Comparison of ENCODE assay signal across 13 cellular contexts in genomic region chr9:113399646-113400200, GRCh38. TPM values are rescaled to one million over a fixed set of nuclear protein-coding genes. Genes with fewer than 3 reads are reported as not detected.
A peak's percentile ranks its signal among the peaks of the same experiment; 100 is the strongest.
DNase-seq lines count a peak whose midpoint lies in the region; ATAC-seq, FAIRE-seq and TF ChIP-seq lines count a peak whose summit lies in the region.
"Had no signal": no experiment of that assay in that cellular context is flagged by ENCODE, and none has a peak within 500 bp of the region (broad histone marks: within the 10 kb centered on the region; RNA-seq: fewer than 3 reads in every experiment).

No MANE protein-coding gene starts in this region.

- no peaks in the 10 kb centered on the region for H3K9me3 ChIP-seq in kidney (ENCODE audit: control insufficient read depth in 1 of 2, low read length in 2 of 2)
- H3K9me3 ChIP-seq: SJSA1, thoracic aorta had no signal

- FAIRE-seq in kidney (lab: Jason Lieb, UNC) = no peak

- H3K4me3 ChIP-seq in kidney (ENCODE audit: low read length in 2 of 2) = peak overlapping the region; percentile 80 to 81

- DNase-seq in activated T-cell treated with anti-CD3 and anti-CD28 coated beads, Interleukin-2, amount 50 U/mL, for 4 hours = no peak
- DNase-seq in activated T-cell treated with anti-CD3 and anti-CD28 coated beads for 4 hours (no peak), kidney (no peak), NCI-H1436 treated with DMSO at 0.1 percent for 48 hours (lab: John Stamatoyannopoulos, UW) (no peak), SKM-1 treated with dmso at 0.1 percent for 144 hours (lab: John Stamatoyannopoulos, UW; ENCODE audit: unreplicated experiment) (no peak)
- DNase-seq in activated CD4-positive, alpha-beta memory T cell treated with anti-CD3 and anti-CD28 coated beads for 36 hours = no peak
- DNase-seq in stimulated activated effector memory CD8-positive, alpha-beta T cell treated with anti-CD3 and anti-CD28 coated beads, Interleukin-12 subunit alpha, Interleukin-12 subunit beta, amount 100 ng/mL, for 72 hours (ENCODE audit: low spot score in 2 of 2) = no peak
- DNase-seq: head of caudate nucleus; NCI-H1092 treated with DMSO at 0.1 percent for 48 hours; stimulated activated CD4-positive, alpha-beta T cell treated with anti-CD3 and anti-CD28 coated beads, Interleukin-12 subunit alpha, Interleukin-12 subunit beta, amount 100 ng/mL, for 4 hours had no signal

- peak overlapping the region in 1 of 2 donors; percentile 13 for H3K9ac ChIP-seq in kidney (ENCODE audit: low read length in 2 of 2)

- H3K27me3 Mint-ChIP-seq in activated T-cell treated with anti-CD3 and anti-CD28 coated beads, Interleukin-2, amount 50 U/mL, for 4 hours (ENCODE audit: low read depth) = no peaks in the 10 kb centered on the region
- H3K27me3 Mint-ChIP-seq in activated CD4-positive, alpha-beta memory T cell treated with anti-CD3 and anti-CD28 coated beads for 36 hours = no peaks in the 10 kb centered on the region

- H3K4me1 Mint-ChIP-seq in activated T-cell treated with anti-CD3 and anti-CD28 coated beads, Interleukin-2, amount 50 U/mL, for 4 hours (ENCODE audit: low read depth) = peaks cover 23% of the 10 kb centered on the region
- H3K4me1 Mint-ChIP-seq in activated CD4-positive, alpha-beta memory T cell treated with anti-CD3 and anti-CD28 coated beads for 36 hours (ENCODE audit: low read depth) = peaks cover 19% of the 10 kb centered on the region
- peaks cover 20% of the 10 kb centered on the region for H3K4me1 Mint-ChIP-seq in stimulated activated effector memory CD8-positive, alpha-beta T cell treated with anti-CD3 and anti-CD28 coated beads, Interleukin-12 subunit alpha, Interleukin-12 subunit beta, amount 100 ng/mL, for 72 hours

- peak overlapping the region; percentile 8 to 16 for H3K27ac ChIP-seq in kidney (ENCODE audit: low read depth in 2 of 2, low read length in 2 of 2)
- H3K27ac ChIP-seq: SJSA1 had no signal

- peaks cover 3% of the 10 kb centered on the region for H3K36me3 Mint-ChIP-seq in activated T-cell treated with anti-CD3 and anti-CD28 coated beads, Interleukin-2, amount 50 U/mL, for 4 hours (ENCODE audit: insufficient read depth)
- H3K36me3 Mint-ChIP-seq in activated CD4-positive, alpha-beta memory T cell treated with anti-CD3 and anti-CD28 coated beads for 36 hours = no peaks in the 10 kb centered on the region
- peaks cover under 1% of the 10 kb centered on the region for H3K36me3 Mint-ChIP-seq in stimulated activated effector memory CD8-positive, alpha-beta T cell treated with anti-CD3 and anti-CD28 coated beads, Interleukin-12 subunit alpha, Interleukin-12 subunit beta, amount 100 ng/mL, for 72 hours

- H3K27ac Mint-ChIP-seq in activated CD4-positive, alpha-beta memory T cell treated with anti-CD3 and anti-CD28 coated beads for 36 hours = no peak overlapping the region
- H3K27ac Mint-ChIP-seq in stimulated activated effector memory CD8-positive, alpha-beta T cell treated with anti-CD3 and anti-CD28 coated beads, Interleukin-12 subunit alpha, Interleukin-12 subunit beta, amount 100 ng/mL, for 72 hours = peak overlapping the region; percentile 63

- H3K9me3 Mint-ChIP-seq in activated T-cell treated with anti-CD3 and anti-CD28 coated beads, Interleukin-2, amount 50 U/mL, for 4 hours = no peaks in the 10 kb centered on the region
- H3K9me3 Mint-ChIP-seq in activated CD4-positive, alpha-beta memory T cell treated with anti-CD3 and anti-CD28 coated beads for 36 hours = no peaks in the 10 kb centered on the region
- H3K9me3 Mint-ChIP-seq in stimulated activated effector memory CD8-positive, alpha-beta T cell treated with anti-CD3 and anti-CD28 coated beads, Interleukin-12 subunit alpha, Interleukin-12 subunit beta, amount 100 ng/mL, for 72 hours = no peaks in the 10 kb centered on the region

- intact Hi-C loops in activated CD4-positive, alpha-beta memory T cell treated with anti-CD3 and anti-CD28 coated beads for 36 hours (cut with micrococcal nuclease) = loop anchor here (2.0 to 5.0 kb wide), 2 partner anchors 179 to 247 kb away; partner anchors contain the start of genes FKBP15, SLC31A1 and SLC31A2
- intact Hi-C loops in kidney (cut with DNase I) = no loop called here

- CTCF ChIA-PET in activated CD4-positive, alpha-beta memory T cell treated with anti-CD3 and anti-CD28 coated beads for 36 hours (lab: Charles Lee) = interaction anchor here (0.8 to 6.7 kb wide), 6 partner anchors 13 to 257 kb away, joined by 3 to 81 read pairs (median 4); partner anchors contain the start of genes CDC26, HDHD3 and PRPF4

- no peak for TF ChIP-seq CTCF in kidney (IDR thresholded peaks at IDR 0.05; ENCODE audit: borderline replicate concordance, extremely low read depth, insufficient read depth)

- POLR2A ChIA-PET in activated CD4-positive, alpha-beta memory T cell treated with anti-CD3 and anti-CD28 coated beads for 36 hours (lab: Charles Lee) = interaction anchor here (2.4 kb wide), 1 partner anchor 10 kb away, joined by 18 read pairs; the partner anchor contains the start of genes C9orf43 and POLE3

- H3K4me3 Mint-ChIP-seq in activated T-cell treated with anti-CD3 and anti-CD28 coated beads, Interleukin-2, amount 50 U/mL, for 4 hours = peak overlapping the region; percentile 89
- H3K4me3 Mint-ChIP-seq in activated CD4-positive, alpha-beta memory T cell treated with anti-CD3 and anti-CD28 coated beads for 36 hours = peak overlapping the region; percentile 66
- H3K4me3 Mint-ChIP-seq in stimulated activated effector memory CD8-positive, alpha-beta T cell treated with anti-CD3 and anti-CD28 coated beads, Interleukin-12 subunit alpha, Interleukin-12 subunit beta, amount 100 ng/mL, for 72 hours = peak overlapping the region; percentile 84

- H3K36me3 ChIP-seq in kidney (ENCODE audit: control insufficient read depth in 1 of 2, insufficient read depth in 2 of 2, low read length in 2 of 2) = no peaks in the 10 kb centered on the region
- H3K36me3 ChIP-seq: SJSA1, thoracic aorta had no signal

- no peak for ATAC-seq in activated T-cell treated with anti-CD3 and anti-CD28 coated beads, Interleukin-2, amount 50 U/mL, for 4 hours
- ATAC-seq in stimulated activated effector memory CD8-positive, alpha-beta T cell treated with anti-CD3 and anti-CD28 coated beads, Interleukin-12 subunit alpha, Interleukin-12 subunit beta, amount 100 ng/mL, for 72 hours = no peak
- ATAC-seq in GM19467 (IDR thresholded peaks at IDR 0.05; ENCODE audit: unreplicated experiment) = no peak

- peaks cover 10 to 17% of the 10 kb centered on the region in 2 donors for H3K4me1 ChIP-seq in kidney (ENCODE audit: control insufficient read depth in 1 of 2, insufficient read depth in 1 of 2, low read depth in 1 of 2, low read length in 2 of 2)

RNA-seq across cellular contexts. Expression of gene ALAD, which starts 1.4 kb away (rescaled TPM):
- total RNA-seq in activated T-cell treated with anti-CD3 and anti-CD28 coated beads, Interleukin-2, amount 50 U/mL, for 4 hours = 10 to 100 TPM; 17.9 to 18.4 (median 18.2) TPM
- 10 to 100 TPM; 21.4 to 22.9 TPM for total RNA-seq in activated CD4-positive, alpha-beta memory T cell treated with anti-CD3 and anti-CD28 coated beads for 36 hours
- 35.4 TPM for total RNA-seq in kidney
- polyA plus RNA-seq in kidney (ENCODE audit: insufficient read depth, low read depth, low replicate concordance) = 64.1 TPM

RNA-seq across cellular contexts. Expression of gene POLE3, which starts 10.8 kb away (rescaled TPM):
- total RNA-seq in activated T-cell treated with anti-CD3 and anti-CD28 coated beads, Interleukin-2, amount 50 U/mL, for 4 hours = 100 to 1,000 TPM in 2 of 3 donors, 10 to 100 TPM in 1; 97.5 to 111 (median 106) TPM
- total RNA-seq in activated CD4-positive, alpha-beta memory T cell treated with anti-CD3 and anti-CD28 coated beads for 36 hours = 10 to 100 TPM; 44.3 to 45.0 TPM
- total RNA-seq in kidney = 26.1 TPM
- polyA plus RNA-seq in kidney (ENCODE audit: insufficient read depth, low read depth, low replicate concordance) = 27.1 TPM

RNA-seq across cellular contexts. Expression of gene C9orf43, which starts 10.8 kb away (rescaled TPM):
- total RNA-seq in activated T-cell treated with anti-CD3 and anti-CD28 coated beads, Interleukin-2, amount 50 U/mL, for 4 hours = 1 to 10 TPM in 2 of 3 donors, under 1 TPM in 1; 0.57 to 1.4 (median 1.1) TPM
- under 1 TPM; 0.65 to 0.81 TPM for total RNA-seq in activated CD4-positive, alpha-beta memory T cell treated with anti-CD3 and anti-CD28 coated beads for 36 hours
- 0.50 TPM for total RNA-seq in kidney
- 0.80 TPM for polyA plus RNA-seq in kidney (ENCODE audit: insufficient read depth, low read depth, low replicate concordance)

RNA-seq across cellular contexts. Expression of gene HDHD3, which starts 22.9 kb away (rescaled TPM):
- total RNA-seq in activated T-cell treated with anti-CD3 and anti-CD28 coated beads, Interleukin-2, amount 50 U/mL, for 4 hours = 10 to 100 TPM in 2 of 3 donors, 1 to 10 TPM in 1; 7.1 to 14.4 (median 12.7) TPM
- 10 to 100 TPM; 17.2 to 17.7 TPM for total RNA-seq in activated CD4-positive, alpha-beta memory T cell treated with anti-CD3 and anti-CD28 coated beads for 36 hours
- total RNA-seq in kidney = 29.8 TPM
- 107 TPM for polyA plus RNA-seq in kidney (ENCODE audit: insufficient read depth, low read depth, low replicate concordance)

RNA-seq across cellular contexts. Expression of gene BSPRY, which starts 50.4 kb away (rescaled TPM):
- total RNA-seq in activated T-cell treated with anti-CD3 and anti-CD28 coated beads, Interleukin-2, amount 50 U/mL, for 4 hours = 1 to 10 TPM in 1 of 3 donors, under 1 TPM in 2; 0.60 to 1.8 (median 0.87) TPM
- 1 to 10 TPM; 7.6 to 8.5 TPM for total RNA-seq in activated CD4-positive, alpha-beta memory T cell treated with anti-CD3 and anti-CD28 coated beads for 36 hours
- total RNA-seq in kidney = 14.5 TPM
- polyA plus RNA-seq in kidney (ENCODE audit: insufficient read depth, low read depth, low replicate concordance) = 18.0 TPM
- total RNA-seq: SJSA1 had no signal
